ENCODE assay signal across 8 cellular contexts in the genomic region with DNA sequence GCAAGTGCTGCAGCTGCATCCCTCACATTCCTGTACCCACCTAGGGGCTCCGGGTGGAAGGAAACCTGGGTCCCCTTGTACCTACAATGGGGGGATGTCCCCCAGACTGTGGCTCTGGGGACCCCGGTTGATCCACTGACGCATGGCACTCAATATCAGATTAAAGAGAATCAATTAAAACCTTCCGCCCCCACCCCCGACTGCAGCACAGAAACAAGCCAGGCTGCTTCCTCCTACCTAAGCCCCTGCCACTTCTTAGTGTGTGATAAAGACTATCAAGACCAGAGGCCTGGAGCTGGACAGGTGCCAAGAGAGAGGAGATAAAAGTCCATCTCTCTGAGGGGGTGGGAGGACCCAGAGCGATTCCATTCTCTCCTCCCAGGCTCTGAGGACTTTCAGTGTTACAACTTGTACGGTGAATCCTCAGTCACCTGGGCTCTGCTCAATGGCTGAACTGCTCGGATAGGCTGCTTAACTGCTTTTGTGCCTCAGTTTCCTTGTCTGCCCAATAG. TPM values are rescaled to one million over a fixed set of nuclear protein-coding genes. Genes with fewer than 3 reads are reported as not detected.
DNase-seq lines count a peak whose midpoint lies in the region; ATAC-seq and TF ChIP-seq lines count a peak whose summit lies in the region.

No MANE protein-coding gene starts in this region.

- no peak for DNase-seq in LNCaP clone FGC (ENCODE audit: low read depth)
- no peak for DNase-seq in breast epithelium (ENCODE audit: low spot score in 2 of 2)
- peak; percentile 49 for DNase-seq in myocyte (ENCODE audit: low read depth)
- no peak for DNase-seq in NCI-H128 (lab: John Stamatoyannopoulos, UW; ENCODE audit: unreplicated experiment)
- DNase-seq in NK-92 treated with Interleukin-12 subunit alpha and Interleukin-12 subunit beta, amount 100 ng/mL, for 24 hours (lab: John Stamatoyannopoulos, UW), result no peak
- no peak for DNase-seq in NOMO-1 (lab: John Stamatoyannopoulos, UW; ENCODE audit: unreplicated experiment in 2 of 2)

- ATAC-seq in GM18505 (IDR thresholded peaks at IDR 0.05; ENCODE audit: unreplicated experiment), result no peak

- H3K27me3 ChIP-seq in breast epithelium, result no peaks in the 10 kb centered on the region

- intact Hi-C loops in breast epithelium (cut with DNase I; ENCODE audit: low total_unique reads), result no loop called here

- TF ChIP-seq POLR2A in breast epithelium (IDR thresholded peaks at IDR 0.05) (no peak), GM18505 (IDR thresholded peaks at IDR 0.05; ENCODE audit: borderline replicate concordance, extremely low read depth, insufficient read depth, insufficient read length) (no peak)

- H3K4me3 ChIP-seq in LNCaP clone FGC (ENCODE audit: low read depth, low read length) (no peak overlapping the region), breast epithelium (peak overlapping the region in 2 of 3 donors; percentile 17 to 50)

- peak overlapping the region; percentile 78 for H3K27ac ChIP-seq in C4-2B
- H3K27ac ChIP-seq in breast epithelium, result peak overlapping the region; percentile 94

- no peaks in the 10 kb centered on the region for H3K9me3 ChIP-seq in breast epithelium

- H3K4me1 ChIP-seq in breast epithelium, result peaks cover 36 to 65% of the 10 kb centered on the region in 2 donors

- H3K36me3 ChIP-seq in breast epithelium, result no peaks in the 10 kb centered on the region

- TF ChIP-seq CTCF in C4-2B (conservative IDR thresholded peaks at IDR 0.05), result no peak
- TF ChIP-seq CTCF in LNCaP clone FGC (IDR thresholded peaks at IDR 0.05; ENCODE audit: control insufficient read depth, extremely low read depth, insufficient read depth), result 0 out of 2 replicates have a peak, but pooled peaks have one; percentile 4
- TF ChIP-seq CTCF in breast epithelium (IDR thresholded peaks at IDR 0.05), result no peak

RNA-seq across cellular contexts. Expression of a gene that starts 28.2 kb away (rescaled TPM):
- total RNA-seq in breast epithelium, result 1,000 to 10,000 TPM; 3,137 to 4,833 (median 3,312) TPM
- total RNA-seq in myocyte, result 2,822 and 3,245 TPM in 2 replicates
- polyA plus RNA-seq in myocyte (2012), result 2,280 TPM

RNA-seq across cellular contexts. Expression of a gene that starts 34.6 kb away (rescaled TPM):
- total RNA-seq in breast epithelium (10 to 100 TPM; 50.1 to 79.6 (median 73.4) TPM), myocyte (59.2 and 61.9 TPM in 2 replicates)
- polyA plus RNA-seq in myocyte (2012), result 54.0 TPM

RNA-seq across cellular contexts. Expression of a gene that starts 36.4 kb away (rescaled TPM):
- total RNA-seq in breast epithelium (10 to 100 TPM; 44.8 to 74.1 (median 53.9) TPM), myocyte (98.8 and 128 TPM in 2 replicates)
- 226 TPM for polyA plus RNA-seq in myocyte (2012)
